10 cellular contexts compared by ENCODE assay signal in genomic region chr10:283916-284356, GRCh38.
DNase-seq lines count a peak whose midpoint lies in the region; ATAC-seq and TF ChIP-seq lines count a peak whose summit lies in the region.
"Had no signal": no experiment of that assay in that cellular context is flagged by ENCODE, and none has a peak within 500 bp of the region (broad histone marks: within the 10 kb centered on the region; RNA-seq: fewer than 3 reads in every experiment).

No MANE protein-coding gene starts in this region.

- peaks cover 5 to 11% of the 10 kb centered on the region in 2 donors for H3K4me1 Mint-ChIP-seq in stimulated activated naive B cell treated with anti-CD40 and anti-IgM and Interleukin-4, amounts not matched to agents 10 μg/mL and 1 μg/mL and 100 μg/mL, for 72 hours
- H3K4me1 Mint-ChIP-seq in glutamatergic neuron (ENCODE audit: low read depth, unreplicated experiment), result peaks cover 6% of the 10 kb centered on the region

- TF ChIP-seq CTCF in OCI-LY3 (IDR thresholded peaks at IDR 0.05; ENCODE audit: low read depth, low read length) (peak; percentile 36), glutamatergic neuron (IDR thresholded peaks at IDR 0.05; ENCODE audit: partially characterized antibody, unreplicated experiment) (no peak)

- peak; percentile 87 for ATAC-seq in HG02852 (IDR thresholded peaks at IDR 0.05; ENCODE audit: unreplicated experiment)
- ATAC-seq in stimulated activated naive B cell treated with anti-CD40 and anti-IgM and Interleukin-4, amounts not matched to agents 10 μg/mL and 1 μg/mL and 100 μg/mL, for 72 hours (replicated peaks), result peak; percentile 87 to 97
- ATAC-seq in left cardiac atrium, result no peak

- peak overlapping the region; percentile 57 for H3K4me3 ChIP-seq in OCI-LY3 (ENCODE audit: low read length)

- H3K27ac Mint-ChIP-seq in stimulated activated naive B cell treated with anti-CD40 and anti-IgM and Interleukin-4, amounts not matched to agents 10 μg/mL and 1 μg/mL and 100 μg/mL, for 72 hours, result peak overlapping the region; percentile 70
- H3K27ac Mint-ChIP-seq in glutamatergic neuron (ENCODE audit: unreplicated experiment), result no peak overlapping the region

- H3K27me3 ChIP-seq in OCI-LY3 (ENCODE audit: low read depth, low read length), result no peaks in the 10 kb centered on the region

- H3K36me3 Mint-ChIP-seq in stimulated activated naive B cell treated with anti-CD40 and anti-IgM and Interleukin-4, amounts not matched to agents 10 μg/mL and 1 μg/mL and 100 μg/mL, for 72 hours, result peaks cover 11 to 16% of the 10 kb centered on the region in 2 donors
- peaks cover 10% of the 10 kb centered on the region for H3K36me3 Mint-ChIP-seq in glutamatergic neuron (ENCODE audit: unreplicated experiment)

- peak overlapping the region; percentile 74 for H3K27ac ChIP-seq in OCI-LY3 (ENCODE audit: low read length)
- H3K27ac ChIP-seq: HL-60 had no signal

- no peak overlapping the region for H2AFZ ChIP-seq in OCI-LY3 (ENCODE audit: low read depth, low read length)

- no peaks in the 10 kb centered on the region for H3K79me2 ChIP-seq in OCI-LY3 (ENCODE audit: low read length)

- H3K9me3 ChIP-seq in OCI-LY3 (ENCODE audit: insufficient read depth, low read length), result no peaks in the 10 kb centered on the region

- peaks cover 0 to 2% of the 10 kb centered on the region in 2 donors for H3K9me3 Mint-ChIP-seq in stimulated activated naive B cell treated with anti-CD40 and anti-IgM and Interleukin-4, amounts not matched to agents 10 μg/mL and 1 μg/mL and 100 μg/mL, for 72 hours
- H3K9me3 Mint-ChIP-seq in glutamatergic neuron (ENCODE audit: unreplicated experiment), result peaks cover 6% of the 10 kb centered on the region

- H3K9ac ChIP-seq in OCI-LY3 (ENCODE audit: low read length), result peak overlapping the region; percentile 29; the same call in 1 of the 2 replicates

- H3K27me3 Mint-ChIP-seq in stimulated activated naive B cell treated with anti-CD40 and anti-IgM and Interleukin-4, amounts not matched to agents 10 μg/mL and 1 μg/mL and 100 μg/mL, for 72 hours, result no peaks in the 10 kb centered on the region
- peaks cover 5% of the 10 kb centered on the region for H3K27me3 Mint-ChIP-seq in glutamatergic neuron (ENCODE audit: unreplicated experiment)

- no peaks in the 10 kb centered on the region for H3K36me3 ChIP-seq in OCI-LY3 (replicated peaks; ENCODE audit: low read depth, low read length)

- no peaks in the 10 kb centered on the region for H4K20me1 ChIP-seq in OCI-LY3 (ENCODE audit: insufficient read depth, low read length)

- peak overlapping the region in 1 of 2 donors; percentile 21 for H3K4me3 Mint-ChIP-seq in stimulated activated naive B cell treated with anti-CD40 and anti-IgM and Interleukin-4, amounts not matched to agents 10 μg/mL and 1 μg/mL and 100 μg/mL, for 72 hours
- no peak overlapping the region for H3K4me3 Mint-ChIP-seq in glutamatergic neuron (ENCODE audit: unreplicated experiment)

- intact Hi-C loops in left cardiac atrium (cut with DNase I), result no loop called here

- peak; percentile 25 for DNase-seq in activated T-cell treated with anti-CD3 and anti-CD28 coated beads for 48 hours (ENCODE audit: low read depth)
- DNase-seq in activated T-cell treated with anti-CD3 and anti-CD28 coated beads for 4 hours, result no peak
- DNase-seq in stimulated activated naive B cell treated with anti-CD40 and anti-IgM and Interleukin-4, amounts not matched to agents 10 μg/mL and 1 μg/mL and 100 μg/mL, for 72 hours, result peak; percentile 53
- DNase-seq in left cardiac atrium, result no peak
- DNase-seq in glutamatergic neuron, result no peak
- no peak for DNase-seq in RKO (ENCODE audit: low spot score)
- DNase-seq: Right ventricle myocardium superior had no signal

- H3K4me2 ChIP-seq in OCI-LY3 (ENCODE audit: low read length), result peak overlapping the region; percentile 70

- H3K4me1 ChIP-seq in OCI-LY3 (ENCODE audit: low read length), result peaks cover 29% of the 10 kb centered on the region

Comparison
In these comparisons a context has a peak if more than half of its experiments do, and no peak if none do; other contexts are left out.
1. DNase-seq: peak in activated T-cell treated with anti-CD3 and anti-CD28 coated beads for 48 hours (single experiment) and stimulated activated naive B cell treated with anti-CD40 and anti-IgM and Interleukin-4, amounts not matched to agents 10 μg/mL and 1 μg/mL and 100 μg/mL, for 72 hours (single experiment); none in activated T-cell treated with anti-CD3 and anti-CD28 coated beads for 4 hours (single experiment), left cardiac atrium (single experiment), glutamatergic neuron (single experiment) and RKO (single experiment).
2. ATAC-seq: peak in HG02852 (single experiment) and stimulated activated naive B cell treated with anti-CD40 and anti-IgM and Interleukin-4, amounts not matched to agents 10 μg/mL and 1 μg/mL and 100 μg/mL, for 72 hours (2 of 2); none in left cardiac atrium (0 of 2).